22 cellular contexts compared by ENCODE assay signal in the genomic region with DNA sequence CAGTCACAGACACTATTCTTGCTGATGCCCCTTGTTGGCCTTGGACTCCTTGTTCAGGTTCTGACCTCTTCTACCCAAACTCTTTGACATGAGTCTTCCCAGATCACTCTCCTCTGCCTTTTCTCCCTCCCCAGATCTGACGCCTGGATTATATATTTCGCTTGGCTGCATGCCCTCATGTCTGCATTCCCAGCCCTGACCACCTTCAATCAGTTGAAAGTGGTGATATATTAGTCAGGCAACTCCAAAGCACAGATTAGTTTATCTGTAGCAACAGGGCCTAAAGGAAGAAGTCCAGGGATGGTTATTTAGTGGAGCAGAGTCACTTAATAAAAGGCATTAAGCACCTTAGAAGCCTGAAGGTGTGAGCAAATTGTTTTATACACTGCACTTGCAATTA.
"Had no signal": no experiment of that assay in that cellular context is flagged by ENCODE, and none has a peak within 500 bp of the region (broad histone marks: within the 10 kb centered on the region; RNA-seq: fewer than 3 reads in every experiment).

No MANE protein-coding gene starts in this region.

- H3K27me3 Mint-ChIP-seq: natural killer cell treated with Interleukin-12 subunit alpha and Interleukin-12 subunit beta and Interleukin-15 and Interleukin-18, amount 100 ng/mL, for 72 hours had no signal

- H3K4me1 Mint-ChIP-seq: neural crest cell; stimulated activated naive B cell treated with anti-CD40 and anti-IgM and Interleukin-4, amounts not matched to agents 10 μg/mL and 1 μg/mL and 100 μg/mL, for 72 hours had no signal

- H3K4me3 Mint-ChIP-seq: natural killer cell treated with Interleukin-12 subunit alpha and Interleukin-12 subunit beta and Interleukin-15 and Interleukin-18, amount 100 ng/mL, for 72 hours; neural crest cell; stimulated activated naive B cell treated with anti-CD40 and anti-IgM and Interleukin-4, amounts not matched to agents 10 μg/mL and 1 μg/mL and 100 μg/mL, for 72 hours; stimulated activated naive CD8-positive, alpha-beta T cell treated with anti-CD3 and anti-CD28 coated beads, Interleukin-15, Interleukin-2, amounts not matched to agents 100 ng/mL and 50 ng/mL, for 24 hours had no signal

- H3K9me3 Mint-ChIP-seq: natural killer cell treated with Interleukin-12 subunit alpha and Interleukin-12 subunit beta and Interleukin-15 and Interleukin-18, amount 100 ng/mL, for 72 hours; neural crest cell; stimulated activated naive B cell treated with anti-CD40 and anti-IgM and Interleukin-4, amounts not matched to agents 10 μg/mL and 1 μg/mL and 100 μg/mL, for 72 hours; stimulated activated naive CD8-positive, alpha-beta T cell treated with anti-CD3 and anti-CD28 coated beads, Interleukin-15, Interleukin-2, amounts not matched to agents 100 ng/mL and 50 ng/mL, for 24 hours had no signal

- H3K4me1 ChIP-seq: esophagus muscularis mucosa, lower lobe of right lung, tibial nerve, upper lobe of left lung had no signal

- H3K4me3 ChIP-seq: coronary artery, esophagus muscularis mucosa, lower lobe of right lung, pancreas, right lobe of liver, thoracic aorta, tibial nerve, upper lobe of left lung had no signal

- H3K27ac ChIP-seq: coronary artery, esophagus muscularis mucosa, lower lobe of right lung, neutrophil, pancreas, right lobe of liver, thoracic aorta, tibial nerve, upper lobe of left lung had no signal

- H3K36me3 ChIP-seq: esophagus muscularis mucosa, lower lobe of right lung, neutrophil, pancreas, right lobe of liver, thoracic aorta, tibial nerve, upper lobe of left lung had no signal

- H3K27ac Mint-ChIP-seq: natural killer cell treated with Interleukin-12 subunit alpha and Interleukin-12 subunit beta and Interleukin-15 and Interleukin-18, amount 100 ng/mL, for 72 hours; stimulated activated naive B cell treated with anti-CD40 and anti-IgM and Interleukin-4, amounts not matched to agents 10 μg/mL and 1 μg/mL and 100 μg/mL, for 72 hours; stimulated activated naive CD8-positive, alpha-beta T cell treated with anti-CD3 and anti-CD28 coated beads, Interleukin-15, Interleukin-2, amounts not matched to agents 100 ng/mL and 50 ng/mL, for 24 hours had no signal

- H3K9me3 ChIP-seq: esophagus muscularis mucosa, lower lobe of right lung, neutrophil, pancreas, right lobe of liver, thoracic aorta, tibial nerve, upper lobe of left lung had no signal

- ATAC-seq: left ventricle myocardium superior; lower lobe of right lung; natural killer cell treated with Interleukin-12 subunit alpha and Interleukin-12 subunit beta and Interleukin-15 and Interleukin-18, amount 100 ng/mL, for 72 hours; pancreas; right lobe of liver; stimulated activated naive B cell treated with anti-CD40 and anti-IgM and Interleukin-4, amounts not matched to agents 10 μg/mL and 1 μg/mL and 100 μg/mL, for 72 hours had no signal

- H3K27me3 ChIP-seq: esophagus muscularis mucosa, pancreas, right lobe of liver, tibial nerve, upper lobe of left lung had no signal

- DNase-seq: dermis blood vessel endothelial cell; effector memory CD4-positive, alpha-beta T cell; foreskin melanocyte; head of caudate nucleus; left ventricle myocardium superior; lower lobe of right lung; pancreas; retina; right lobe of liver; small intestine; stimulated activated CD4-positive, alpha-beta T cell treated with anti-CD3 and anti-CD28 coated beads, Interleukin-15, amount 100 ng/mL, for 24 hours; stimulated activated CD4-positive, alpha-beta T cell treated with anti-CD3 and anti-CD28 coated beads, Interleukin-2, amount 100 ng/mL, for 48 hours; stimulated activated naive B cell treated with anti-CD40 and anti-IgM and Interleukin-4, amounts not matched to agents 10 μg/mL and 1 μg/mL and 100 μg/mL, for 72 hours; upper lobe of left lung had no signal

- H3K36me3 Mint-ChIP-seq: natural killer cell treated with Interleukin-12 subunit alpha and Interleukin-12 subunit beta and Interleukin-15 and Interleukin-18, amount 100 ng/mL, for 72 hours; stimulated activated naive B cell treated with anti-CD40 and anti-IgM and Interleukin-4, amounts not matched to agents 10 μg/mL and 1 μg/mL and 100 μg/mL, for 72 hours had no signal
